In the genomic region with DNA sequence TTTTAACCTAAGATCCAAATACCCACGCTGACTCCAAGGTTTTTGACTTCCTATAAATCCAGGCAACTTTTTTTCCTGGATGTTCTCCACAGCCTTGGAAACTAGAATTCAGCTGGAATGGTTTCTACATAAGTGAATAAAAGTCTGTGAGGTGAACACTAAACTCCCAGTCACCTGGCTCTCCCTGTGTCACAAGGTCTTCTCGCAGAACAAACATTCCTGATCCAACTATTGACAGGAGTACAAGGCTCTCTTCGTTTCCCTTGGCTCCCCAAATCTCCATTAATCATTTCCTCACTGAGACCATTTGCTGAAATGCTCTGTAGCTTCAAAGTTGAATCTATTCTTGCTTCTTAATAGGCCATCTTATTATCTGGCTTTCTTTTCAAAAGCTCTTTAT, we compare ENCODE assay signal across 9 cellular contexts.
DNase-seq lines count a peak whose midpoint lies in the region; ATAC-seq and TF ChIP-seq lines count a peak whose summit lies in the region.
"Had no signal": no experiment of that assay in that cellular context is flagged by ENCODE, and none has a peak within 500 bp of the region (broad histone marks: within the 10 kb centered on the region; RNA-seq: fewer than 3 reads in every experiment).

No MANE protein-coding gene starts in this region.

- H3K27ac Mint-ChIP-seq in activated naive CD4-positive, alpha-beta T cell treated with anti-CD3 and anti-CD28 coated beads, Interleukin-2, amount 50 U/mL, for 24 hours, result peak overlapping the region; percentile 39
- no peak overlapping the region for H3K27ac Mint-ChIP-seq in activated naive CD4-positive, alpha-beta T cell treated with anti-CD3 and anti-CD28 coated beads for 36 hours
- H3K27ac Mint-ChIP-seq: CD8-positive, alpha-beta T cell; H9 had no signal

- CTCF ChIA-PET in activated naive CD4-positive, alpha-beta T cell treated with anti-CD3 and anti-CD28 coated beads for 36 hours (lab: Charles Lee), result interaction anchor here (0.6 to 1.3 kb wide), 8 partner anchors 17 to 858 kb away, joined by 3 to 7 read pairs (median 4); no protein-coding TSS in a partner anchor

- no peak overlapping the region for H3K4me3 Mint-ChIP-seq in activated naive CD4-positive, alpha-beta T cell treated with anti-CD3 and anti-CD28 coated beads, Interleukin-2, amount 50 U/mL, for 24 hours
- H3K4me3 Mint-ChIP-seq in activated naive CD4-positive, alpha-beta T cell treated with anti-CD3 and anti-CD28 coated beads for 36 hours, result no peak overlapping the region
- H3K4me3 Mint-ChIP-seq: CD8-positive, alpha-beta T cell; H9 had no signal

- H3K4me1 Mint-ChIP-seq in activated naive CD4-positive, alpha-beta T cell treated with anti-CD3 and anti-CD28 coated beads, Interleukin-2, amount 50 U/mL, for 24 hours, result peaks cover 78% of the 10 kb centered on the region
- peaks cover 75% of the 10 kb centered on the region for H3K4me1 Mint-ChIP-seq in activated naive CD4-positive, alpha-beta T cell treated with anti-CD3 and anti-CD28 coated beads for 36 hours (ENCODE audit: low read depth)

- no peak for TF ChIP-seq CTCF in GM20000 (IDR thresholded peaks at IDR 0.05; ENCODE audit: extremely low read depth, missing control alignments)

- no peaks in the 10 kb centered on the region for H3K27me3 Mint-ChIP-seq in activated naive CD4-positive, alpha-beta T cell treated with anti-CD3 and anti-CD28 coated beads, Interleukin-2, amount 50 U/mL, for 24 hours
- no peaks in the 10 kb centered on the region for H3K27me3 Mint-ChIP-seq in activated naive CD4-positive, alpha-beta T cell treated with anti-CD3 and anti-CD28 coated beads for 36 hours (ENCODE audit: low read depth)

- no peaks in the 10 kb centered on the region for H3K9me3 Mint-ChIP-seq in activated naive CD4-positive, alpha-beta T cell treated with anti-CD3 and anti-CD28 coated beads, Interleukin-2, amount 50 U/mL, for 24 hours
- H3K9me3 Mint-ChIP-seq in activated naive CD4-positive, alpha-beta T cell treated with anti-CD3 and anti-CD28 coated beads for 36 hours, result no peaks in the 10 kb centered on the region
- H3K9me3 Mint-ChIP-seq: CD8-positive, alpha-beta T cell had no signal

- intact Hi-C loops in activated naive CD4-positive, alpha-beta T cell treated with anti-CD3 and anti-CD28 coated beads for 36 hours (cut with micrococcal nuclease), result loop anchor here (1.0 to 5.0 kb wide), 6 partner anchors 93 to 1780 kb away; a partner anchor contains a TSS

- no peak for DNase-seq in activated naive CD4-positive, alpha-beta T cell treated with anti-CD3 and anti-CD28 coated beads for 36 hours
- no peak for DNase-seq in left lobe of liver (ENCODE audit: low spot score)
- peak; percentile 14 for DNase-seq in mucosa of gallbladder (ENCODE audit: low spot score)
- DNase-seq in GM20000 (ENCODE audit: low spot score), result no peak

- ATAC-seq in left lobe of liver, result peak; percentile 58
- ATAC-seq in GM21381 (IDR thresholded peaks at IDR 0.05; ENCODE audit: unreplicated experiment), result no peak
- ATAC-seq in HG02623 (IDR thresholded peaks at IDR 0.05; ENCODE audit: unreplicated experiment), result no peak

- H3K36me3 Mint-ChIP-seq in activated naive CD4-positive, alpha-beta T cell treated with anti-CD3 and anti-CD28 coated beads, Interleukin-2, amount 50 U/mL, for 24 hours, result no peaks in the 10 kb centered on the region
- no peaks in the 10 kb centered on the region for H3K36me3 Mint-ChIP-seq in activated naive CD4-positive, alpha-beta T cell treated with anti-CD3 and anti-CD28 coated beads for 36 hours (ENCODE audit: low read depth)
- H3K36me3 Mint-ChIP-seq: CD8-positive, alpha-beta T cell had no signal
